In the genomic region with DNA sequence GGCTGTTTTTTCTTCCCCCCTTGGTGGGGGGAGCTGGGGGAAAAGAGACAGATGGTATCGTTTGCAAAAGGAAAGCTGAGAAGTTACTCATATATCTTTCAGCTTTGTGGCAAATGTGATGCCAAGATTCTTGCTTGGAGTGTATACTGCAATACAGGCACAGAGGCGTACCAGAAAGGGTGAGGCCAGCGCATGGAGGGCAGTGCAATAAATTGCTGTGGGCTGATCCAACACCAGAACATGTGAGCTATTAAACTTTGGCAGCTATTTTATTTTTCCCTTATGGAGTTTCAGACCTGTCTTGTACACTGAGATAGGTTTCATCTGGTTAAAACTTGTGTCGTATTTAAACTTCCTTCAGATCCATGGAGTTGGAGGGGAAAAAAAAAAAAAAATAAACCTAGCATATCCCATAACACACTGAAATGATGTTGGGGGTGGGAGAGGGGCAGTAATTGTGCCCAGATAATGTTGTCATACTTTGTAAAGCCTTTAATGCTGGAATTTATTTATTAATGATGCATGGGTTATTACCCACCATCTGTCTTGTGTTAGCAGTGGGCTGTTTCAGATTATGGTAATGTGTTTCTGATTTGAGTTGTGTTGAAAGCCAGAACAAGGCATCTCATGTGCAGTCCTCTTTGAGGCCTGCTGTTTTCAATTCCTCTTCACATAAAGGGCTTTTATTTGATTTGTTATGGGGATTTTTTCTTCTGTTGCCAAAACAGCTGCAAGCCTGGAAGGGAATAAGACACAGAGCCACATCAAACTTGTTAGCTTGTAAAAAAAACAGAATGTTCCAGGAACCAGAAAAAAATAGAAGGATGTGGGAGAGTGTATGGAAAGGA, we compare ENCODE assay signal across 10 cellular contexts.
DNase-seq lines count a peak whose midpoint lies in the region; ATAC-seq, FAIRE-seq and TF ChIP-seq lines count a peak whose summit lies in the region.
"Had no signal": no experiment of that assay in that cellular context is flagged by ENCODE, and none has a peak within 500 bp of the region (broad histone marks: within the 10 kb centered on the region; RNA-seq: fewer than 3 reads in every experiment).

No MANE protein-coding gene starts in this region.

- H4K20me1 ChIP-seq in OCI-LY3 (ENCODE audit: insufficient read depth, low read length): no peaks in the 10 kb centered on the region

- H2AFZ ChIP-seq in OCI-LY3 (ENCODE audit: low read depth, low read length): no peak overlapping the region

- FAIRE-seq in D721Med (lab: Jason Lieb, UNC): peak; percentile 86

- no peak overlapping the region for H3K4me3 ChIP-seq in OCI-LY3 (ENCODE audit: low read length)

- ATAC-seq in GM18517 (IDR thresholded peaks at IDR 0.05; ENCODE audit: unreplicated experiment): no peak
- ATAC-seq: activated naive CD8-positive, alpha-beta T cell treated with anti-CD3 and anti-CD28 coated beads, Interleukin-2, amount 50 U/mL, for 24 hours had no signal

- no peaks in the 10 kb centered on the region for H3K36me3 ChIP-seq in OCI-LY3 (replicated peaks; ENCODE audit: low read depth, low read length)

- no peaks in the 10 kb centered on the region for H3K27me3 ChIP-seq in OCI-LY3 (ENCODE audit: low read depth, low read length)

- no peaks in the 10 kb centered on the region for H3K79me2 ChIP-seq in OCI-LY3 (ENCODE audit: low read length)

- peak overlapping the region; percentile 48 for H3K4me2 ChIP-seq in OCI-LY3 (ENCODE audit: low read length)

- H3K4me1 ChIP-seq in OCI-LY3 (ENCODE audit: low read length): peaks cover 38% of the 10 kb centered on the region

- no peak overlapping the region for H3K9ac ChIP-seq in OCI-LY3 (ENCODE audit: low read length)

- TF ChIP-seq CTCF in D721Med (IDR thresholded peaks at IDR 0.05; ENCODE audit: insufficient read depth, missing control alignments) (no peak), OCI-LY3 (IDR thresholded peaks at IDR 0.05; ENCODE audit: low read depth, low read length) (no peak)

- peak overlapping the region; percentile 27 for H3K27ac ChIP-seq in OCI-LY3 (ENCODE audit: low read length)

- H3K9me3 ChIP-seq in OCI-LY3 (ENCODE audit: insufficient read depth, low read length): no peaks in the 10 kb centered on the region

- DNase-seq in D721Med (ENCODE audit: insufficient read length, low spot score) (no peak), foreskin melanocyte (peak; percentile 95), pons (ENCODE audit: low spot score) (peak; percentile 97)
- DNase-seq in activated naive CD4-positive, alpha-beta T cell treated with anti-CD3 and anti-CD28 coated beads, Interleukin-2, amount 50 U/mL, for 16 hours: no peak
- no peak for DNase-seq in activated CD4-positive, alpha-beta T cell treated with anti-CD3 and anti-CD28 coated beads, Interleukin-2, amount 50 U/mL, for 1 hour
- DNase-seq in effector CD4-positive, alpha-beta T cell: no peak
- DNase-seq: activated naive CD8-positive, alpha-beta T cell treated with anti-CD3 and anti-CD28 coated beads, Interleukin-2, amount 50 U/mL, for 24 hours; CD4-positive, alpha-beta T cell had no signal

Comparison
In these comparisons a context has a peak if more than half of its experiments do, and no peak if none do; other contexts are left out.
1. DNase-seq: peak in foreskin melanocyte (single experiment) and pons (single experiment); none in D721Med (single experiment), activated naive CD4-positive, alpha-beta T cell treated with anti-CD3 and anti-CD28 coated beads, Interleukin-2, amount 50 U/mL, for 16 hours (single experiment), activated CD4-positive, alpha-beta T cell treated with anti-CD3 and anti-CD28 coated beads, Interleukin-2, amount 50 U/mL, for 1 hour (single experiment) and effector CD4-positive, alpha-beta T cell (single experiment).